Comparison of ENCODE assay signal across 8 cellular contexts in the genomic region with DNA sequence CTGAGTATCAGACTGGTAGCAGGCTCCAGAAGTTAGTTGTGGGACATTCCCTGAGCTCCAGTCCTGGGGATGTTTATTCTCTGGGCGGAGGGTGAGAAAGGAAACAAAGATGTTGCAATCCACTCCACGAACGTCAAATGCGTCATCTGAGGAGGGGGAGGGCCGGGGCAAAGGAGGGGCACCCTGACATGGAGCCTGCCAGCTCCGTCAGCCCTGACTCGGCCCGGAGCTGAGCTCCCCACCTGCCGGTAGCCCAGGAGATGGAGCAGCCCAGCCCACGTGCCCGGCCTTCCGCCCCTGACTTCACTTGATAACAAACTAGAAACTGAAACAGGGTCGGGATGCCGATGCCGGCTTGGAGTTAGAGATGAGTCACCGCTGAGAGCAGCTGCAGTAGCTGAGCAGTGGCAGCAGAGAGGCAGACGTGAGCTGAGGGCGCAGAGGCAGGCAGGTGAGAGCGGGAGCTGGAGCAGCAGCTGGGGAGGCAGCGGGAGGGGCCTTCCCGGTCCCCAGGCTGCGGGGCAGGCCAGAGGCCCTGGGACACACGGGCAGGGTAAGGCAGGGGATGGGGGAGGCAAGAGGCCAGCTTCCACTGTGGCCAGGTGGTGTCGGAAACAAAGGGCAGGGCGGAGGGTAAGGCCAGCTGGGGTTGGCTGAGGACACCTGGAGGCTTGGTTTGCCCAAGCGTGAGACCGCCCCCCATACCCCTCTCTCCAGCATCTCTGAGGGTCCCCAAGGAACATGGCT. TPM values are rescaled to one million over a fixed set of nuclear protein-coding genes. Genes with fewer than 3 reads are reported as not detected.
DNase-seq lines count a peak whose midpoint lies in the region; ATAC-seq, FAIRE-seq and TF ChIP-seq lines count a peak whose summit lies in the region.

ISG20 (plus strand) TSS at position 391 of the 747 bp plus-strand sequence; CDS start at position 742, 351 bp downstream.

- peak within 1 kb of the TSS; percentile 91 for H3K27ac Mint-ChIP-seq in activated naive CD4-positive, alpha-beta T cell treated with anti-CD3 and anti-CD28 coated beads, Interleukin-2, amount 10 ng/mL, durations not matched to agents 7 days and 5 days

- H3K36me3 ChIP-seq in SK-N-MC (ENCODE audit: insufficient read depth, low read length) (no peaks in the 10 kb centered on the region), testis (ENCODE audit: low read depth, missing control alignments) (no peaks in the 10 kb centered on the region)

- DNase-seq in GDM1 (lab: John Stamatoyannopoulos, UW) = peak; percentile 70
- peak; percentile 86 for DNase-seq in H54 (ENCODE audit: insufficient read length, low spot score)
- DNase-seq in LNCaP clone FGC (ENCODE audit: low read depth) = peak; percentile 82
- no peak for DNase-seq in SK-N-MC (ENCODE audit: low read depth, low spot score)
- peak; percentile 99 for DNase-seq in activated naive CD4-positive, alpha-beta T cell treated with anti-CD3 and anti-CD28 coated beads, Interleukin-2, amount 10 ng/mL, durations not matched to agents 7 days and 5 days
- peak; percentile 77 for DNase-seq in globus pallidus (ENCODE audit: low spot score)
- peak; percentile 93 for DNase-seq in omental fat pad (ENCODE audit: low spot score)
- peak; percentile 89 for DNase-seq in testis

- H3K4me3 ChIP-seq in LNCaP clone FGC (ENCODE audit: low read depth, low read length) = peak within 1 kb of the TSS; percentile 59
- peak within 1 kb of the TSS; percentile 77 for H3K4me3 ChIP-seq in SK-N-MC
- peak within 1 kb of the TSS; percentile 32 to 54 for H3K4me3 ChIP-seq in testis

- TF ChIP-seq CTCF in LNCaP clone FGC (IDR thresholded peaks at IDR 0.05; ENCODE audit: control insufficient read depth, extremely low read depth, insufficient read depth) (0 out of 2 replicates have a peak, but pooled peaks have one; percentile 29), omental fat pad (IDR thresholded peaks at IDR 0.05) (peak in 1 of 3 donors; percentile 18), testis (IDR thresholded peaks at IDR 0.05) (peak in 2 of 3 experiments; percentile 24 to 27)

- peaks cover 15% of the 10 kb centered on the region for H3K4me1 ChIP-seq in testis

- H3K4me1 Mint-ChIP-seq in activated naive CD4-positive, alpha-beta T cell treated with anti-CD3 and anti-CD28 coated beads, Interleukin-2, amount 10 ng/mL, durations not matched to agents 7 days and 5 days = peaks cover 75% of the 10 kb centered on the region

- H3K36me3 Mint-ChIP-seq in activated naive CD4-positive, alpha-beta T cell treated with anti-CD3 and anti-CD28 coated beads, Interleukin-2, amount 10 ng/mL, durations not matched to agents 7 days and 5 days = peaks cover 46% of the 10 kb centered on the region

- CTCF ChIA-PET in activated naive CD4-positive, alpha-beta T cell treated with anti-CD3 and anti-CD28 coated beads, Interleukin-2, amount 10 ng/mL, durations not matched to agents 7 days and 5 days (lab: Charles Lee) = interaction anchor here (0.6 to 1.4 kb wide), 9 partner anchors 8 to 262 kb away, joined by 3 to 8 read pairs (median 3); partner anchors contain the start of genes MRPL46 and MRPS11

- intact Hi-C loops in testis (cut with DNase I; ENCODE audit: low total_unique reads) = no loop called here

- FAIRE-seq in H54 (lab: Jason Lieb, UNC) = no peak

- ATAC-seq in omental fat pad (ENCODE audit: low FRiP score) = peak; percentile 98

- no peaks in the 10 kb centered on the region for H3K9me3 Mint-ChIP-seq in activated naive CD4-positive, alpha-beta T cell treated with anti-CD3 and anti-CD28 coated beads, Interleukin-2, amount 10 ng/mL, durations not matched to agents 7 days and 5 days

- no peak within 1 kb of the TSS for H3K27ac ChIP-seq in SK-N-MC
- H3K27ac ChIP-seq in testis = peak within 1 kb of the TSS; percentile 66 to 89

- WGBS in testis, 2 donors = 12 to 19% methylated on average over 25 to 27 of the region's 27 CpGs

- H3K27me3 Mint-ChIP-seq in activated naive CD4-positive, alpha-beta T cell treated with anti-CD3 and anti-CD28 coated beads, Interleukin-2, amount 10 ng/mL, durations not matched to agents 7 days and 5 days = no peaks in the 10 kb centered on the region

- peak within 1 kb of the TSS; percentile 7 for H3K9ac ChIP-seq in SK-N-MC (ENCODE audit: insufficient read length)

- TF ChIP-seq POLR2A in H54 (IDR thresholded peaks at IDR 0.05; ENCODE audit: low read depth, low read length) = no peak
- TF ChIP-seq POLR2A in testis (IDR thresholded peaks at IDR 0.05) = no peak

- no peaks in the 10 kb centered on the region for H3K27me3 ChIP-seq in testis

- peak within 1 kb of the TSS; percentile 74 for H3K4me3 Mint-ChIP-seq in activated naive CD4-positive, alpha-beta T cell treated with anti-CD3 and anti-CD28 coated beads, Interleukin-2, amount 10 ng/mL, durations not matched to agents 7 days and 5 days

- H3K9me3 ChIP-seq in SK-N-MC (ENCODE audit: low read depth, low read length) (no peaks in the 10 kb centered on the region), testis (no peaks in the 10 kb centered on the region)

RNA-seq across cellular contexts. Expression of gene ISG20, which starts in this region (rescaled TPM):
- 10 to 100 TPM; 21.3 to 41.0 (median 27.8) TPM for total RNA-seq in omental fat pad
- total RNA-seq in testis = 1 to 10 TPM; 6.8 to 8.7 TPM
- polyA plus RNA-seq in testis (ENCODE audit: insufficient read depth, low read depth, low replicate concordance) = 17.0 TPM
